16 cellular contexts compared by ENCODE assay signal in genomic region chr5:111775224-111775623, GRCh38. TPM values are rescaled to one million over a fixed set of nuclear protein-coding genes. Genes with fewer than 3 reads are reported as not detected.
DNase-seq lines count a peak whose midpoint lies in the region; ATAC-seq and TF ChIP-seq lines count a peak whose summit lies in the region.
"Had no signal": no experiment of that assay in that cellular context is flagged by ENCODE, and none has a peak within 500 bp of the region (broad histone marks: within the 10 kb centered on the region; RNA-seq: fewer than 3 reads in every experiment).

No MANE protein-coding gene starts in this region.

- in situ Hi-C loops in SK-MEL-5 (cut with HindIII; ENCODE audit: low pct_unique_long_range_greater_than_20kb, low sequenced_read_pairs): no loop called here

- H3K79me2 ChIP-seq in Loucy (ENCODE audit: insufficient read depth, low read length): no peaks in the 10 kb centered on the region

- intact Hi-C loops in aorta (cut with DNase I): no loop called here

- H3K4me1 ChIP-seq in Loucy (ENCODE audit: insufficient read depth, low read length, poor library complexity, severe bottlenecking): peaks cover 75% of the 10 kb centered on the region
- peaks cover 3 to 5% of the 10 kb centered on the region in 2 donors for H3K4me1 ChIP-seq in aorta (ENCODE audit: control insufficient read depth in 1 of 2, insufficient read depth in 2 of 2, low read length in 2 of 2)
- H3K4me1 ChIP-seq: ascending aorta had no signal

- no peaks in the 10 kb centered on the region for H3K9me3 Mint-ChIP-seq in activated CD4-positive, alpha-beta T cell treated with anti-CD3 and anti-CD28 coated beads, Interleukin-2, amount 10 ng/mL, durations not matched to agents 7 days and 5 days
- H3K9me3 Mint-ChIP-seq: endodermal cell, neural crest cell had no signal

- H3K27me3 ChIP-seq in Loucy (ENCODE audit: insufficient read depth, low read length, poor library complexity, severe bottlenecking) (no peaks in the 10 kb centered on the region), aorta (ENCODE audit: control insufficient read depth in 1 of 2, insufficient read depth in 2 of 2, low read length in 1 of 2) (no peaks in the 10 kb centered on the region)
- H3K27me3 ChIP-seq: ascending aorta had no signal

- H3K9me3 ChIP-seq in Loucy (ENCODE audit: insufficient read depth, low read depth, low read length): no peaks in the 10 kb centered on the region
- H3K9me3 ChIP-seq in aorta (ENCODE audit: control insufficient read depth, low read length): no peaks in the 10 kb centered on the region
- H3K9me3 ChIP-seq: ascending aorta had no signal

- H3K27ac ChIP-seq in aorta (ENCODE audit: low read depth in 1 of 2, low read length in 2 of 2): no peak overlapping the region
- H3K27ac ChIP-seq: ascending aorta, skin epidermis had no signal

- peaks cover 31% of the 10 kb centered on the region for H3K27me3 Mint-ChIP-seq in activated CD4-positive, alpha-beta T cell treated with anti-CD3 and anti-CD28 coated beads, Interleukin-2, amount 10 ng/mL, durations not matched to agents 7 days and 5 days

- H3K9ac ChIP-seq in Loucy (ENCODE audit: low read depth, low read length, poor library complexity, severe bottlenecking): peak overlapping the region; percentile 82

- no peak overlapping the region for H3K4me3 Mint-ChIP-seq in activated CD4-positive, alpha-beta T cell treated with anti-CD3 and anti-CD28 coated beads, Interleukin-2, amount 10 ng/mL, durations not matched to agents 7 days and 5 days
- H3K4me3 Mint-ChIP-seq: endodermal cell, neural crest cell had no signal

- H3K4me3 ChIP-seq in Loucy (ENCODE audit: low read length, poor library complexity, severe bottlenecking) (peak overlapping the region; percentile 67), fibroblast of villous mesenchyme (ENCODE audit: low read depth, low read length) (no peak overlapping the region), aorta (ENCODE audit: low read length in 2 of 2) (no peak overlapping the region)
- H3K4me3 ChIP-seq: ascending aorta, skin epidermis had no signal

- no peaks in the 10 kb centered on the region for H4K20me1 ChIP-seq in Loucy (ENCODE audit: insufficient read depth, low read length, poor library complexity, severe bottlenecking)

- H3K9me2 ChIP-seq in Loucy (replicated peaks; ENCODE audit: low read depth, low read length): no peaks in the 10 kb centered on the region

- 67 to 74% methylated on average over 2 of the region's 2 CpGs for whole genome bisulfite sequencing in aorta, 2 donors

- CTCF ChIA-PET in activated CD4-positive, alpha-beta T cell treated with anti-CD3 and anti-CD28 coated beads, Interleukin-2, amount 10 ng/mL, durations not matched to agents 7 days and 5 days (lab: Charles Lee): no interaction called here

- DNase-seq in SK-MEL-5 (ENCODE audit: low read depth, low spot score) (peak; percentile 29), fibroblast of villous mesenchyme (ENCODE audit: low read depth) (peak; percentile 79), aorta (no peak), HT-29 (ENCODE audit: low spot score) (no peak)
- DNase-seq in activated CD4-positive, alpha-beta T cell treated with anti-CD3 and anti-CD28 coated beads, Interleukin-2, amount 10 ng/mL, durations not matched to agents 7 days and 5 days: no peak
- DNase-seq: activated CD4-positive, CD25-positive, alpha-beta regulatory T cell; COR-L47; hippocampal formation; NCI-H226; SHP77 had no signal

- H3K36me3 ChIP-seq in Loucy (ENCODE audit: insufficient read depth, low read length) (no peaks in the 10 kb centered on the region), aorta (ENCODE audit: control insufficient read depth in 1 of 2, insufficient read depth in 2 of 2, low read length in 1 of 2) (no peaks in the 10 kb centered on the region)
- H3K36me3 ChIP-seq: ascending aorta had no signal

- peaks cover 6% of the 10 kb centered on the region for H3K4me1 Mint-ChIP-seq in activated CD4-positive, alpha-beta T cell treated with anti-CD3 and anti-CD28 coated beads, Interleukin-2, amount 10 ng/mL, durations not matched to agents 7 days and 5 days

- TF ChIP-seq CTCF in Loucy (conservative IDR thresholded peaks at IDR 0.05; ENCODE audit: low read length): no peak
- no peak for TF ChIP-seq CTCF in fibroblast of villous mesenchyme (IDR thresholded peaks at IDR 0.05; ENCODE audit: insufficient read depth, low read depth, low read length)

- H3K27ac Mint-ChIP-seq in activated CD4-positive, alpha-beta T cell treated with anti-CD3 and anti-CD28 coated beads, Interleukin-2, amount 10 ng/mL, durations not matched to agents 7 days and 5 days: no peak overlapping the region
- H3K27ac Mint-ChIP-seq: endodermal cell had no signal

- H3K36me3 Mint-ChIP-seq in activated CD4-positive, alpha-beta T cell treated with anti-CD3 and anti-CD28 coated beads, Interleukin-2, amount 10 ng/mL, durations not matched to agents 7 days and 5 days (ENCODE audit: low read depth): no peaks in the 10 kb centered on the region

- peak overlapping the region; percentile 79 for H3K4me2 ChIP-seq in Loucy (ENCODE audit: low read depth, low read length, poor library complexity, severe bottlenecking)

- POLR2A ChIA-PET in activated CD4-positive, alpha-beta T cell treated with anti-CD3 and anti-CD28 coated beads, Interleukin-2, amount 10 ng/mL, durations not matched to agents 7 days and 5 days (lab: Charles Lee): no interaction called here

- H3F3A ChIP-seq in Loucy (ENCODE audit: low read depth): peaks cover 12% of the 10 kb centered on the region

- H2AFZ ChIP-seq in Loucy (ENCODE audit: low read length): no peak overlapping the region

- ATAC-seq in aorta (ENCODE audit: low FRiP score) (peak; percentile 44), GM21515 (IDR thresholded peaks at IDR 0.05; ENCODE audit: unreplicated experiment) (no peak)

RNA-seq across cellular contexts. Expression of gene NREP, which starts 18.2 kb away (rescaled TPM):
- total RNA-seq in SK-MEL-5 (2014; rRNA removed; shearing (Covaris generic)): 11.2 and 17.1 TPM in 2 replicates
- polyA plus RNA-seq in SK-MEL-5 (2015; cell fraction: cytosol; rRNA removed): 11.3 and 16.5 TPM in 2 replicates
- 48.9 and 59.3 TPM in 2 replicates for polyA plus RNA-seq in SK-MEL-5 (2015; cell fraction: nucleus; rRNA removed)
- 146 and 253 TPM in 2 replicates for total RNA-seq in fibroblast of villous mesenchyme
- total RNA-seq in aorta: 10 to 100 TPM; 26.1 to 33.7 TPM
- polyA plus RNA-seq in aorta: 10 to 100 TPM in 1 of 2 donors, 1 to 10 TPM in 1; 8.3 to 18.3 TPM
- total RNA-seq in activated CD4-positive, alpha-beta T cell treated with anti-CD3 and anti-CD28 coated beads, Interleukin-2, amount 10 ng/mL, durations not matched to agents 7 days and 5 days: 10 to 100 TPM; 22.8 to 27.3 TPM
- total RNA-seq in HT-29 (2014; rRNA removed; shearing (Covaris generic)): 0.97 and 3.5 TPM in 2 replicates

Comparison
In these comparisons a context has a peak if more than half of its experiments do, and no peak if none do; other contexts are left out.
1. DNase-seq: peak in SK-MEL-5 (single experiment) and fibroblast of villous mesenchyme (single experiment); none in aorta (0 of 2), activated CD4-positive, alpha-beta T cell treated with anti-CD3 and anti-CD28 coated beads, Interleukin-2, amount 10 ng/mL, durations not matched to agents 7 days and 5 days (single experiment) and HT-29 (single experiment).